In genomic region chr4:147787204-147787603, GRCh38 we compare ENCODE assay signal across 13 cellular contexts. TPM values are rescaled to one million over a fixed set of nuclear protein-coding genes. Genes with fewer than 3 reads are reported as not detected.
DNase-seq lines count a peak whose midpoint lies in the region; ATAC-seq and TF ChIP-seq lines count a peak whose summit lies in the region.
"Had no signal": no experiment of that assay in that cellular context is flagged by ENCODE, and none has a peak within 500 bp of the region (broad histone marks: within the 10 kb centered on the region; RNA-seq: fewer than 3 reads in every experiment).

No MANE protein-coding gene starts in this region.

- H3K27ac ChIP-seq in mesenchymal stem cell (ENCODE audit: low read length, poor library complexity, severe bottlenecking) (no peak overlapping the region), tibial artery (peak overlapping the region; percentile 27 to 31)
- H3K27ac ChIP-seq: vagina had no signal

- H3K4me1 ChIP-seq in mesenchymal stem cell (ENCODE audit: control insufficient read depth, insufficient read depth, low read depth, low read length) (peaks cover 14% of the 10 kb centered on the region), tibial artery (peaks cover 0 to 78% (median 34%) of the 10 kb centered on the region in 4 donors)

- H2AFZ ChIP-seq in mesenchymal stem cell (ENCODE audit: low read depth, low read length): no peak overlapping the region

- no peak overlapping the region for H4K8ac ChIP-seq in mesenchymal stem cell (ENCODE audit: low read length)

- H2BK15ac ChIP-seq in mesenchymal stem cell (ENCODE audit: low read depth, poor library complexity, severe bottlenecking): no peak overlapping the region

- H3K9ac ChIP-seq in mesenchymal stem cell (ENCODE audit: low read length): peak overlapping the region; percentile 72

- no peak overlapping the region for H2BK5ac ChIP-seq in mesenchymal stem cell (ENCODE audit: low read depth, low read length, poor library complexity, severe bottlenecking)

- no peak overlapping the region for H3K4me3 Mint-ChIP-seq in activated naive CD8-positive, alpha-beta T cell treated with anti-CD3 and anti-CD28 coated beads, Interleukin-2, amount 50 U/mL, for 24 hours
- no peak overlapping the region for H3K4me3 Mint-ChIP-seq in activated naive CD8-positive, alpha-beta T cell treated with anti-CD3 and anti-CD28 coated beads for 36 hours
- H3K4me3 Mint-ChIP-seq: naive thymus-derived CD8-positive, alpha-beta T cell; T-cell had no signal

- TF ChIP-seq CTCF in choroid plexus epithelial cell (conservative IDR thresholded peaks at IDR 0.05; ENCODE audit: low read depth, low read length) (peak; percentile 1), tibial artery (IDR thresholded peaks at IDR 0.05) (no peak)

- H3K4ac ChIP-seq in mesenchymal stem cell (ENCODE audit: low read depth in 1 of 2, low read length in 2 of 2): peak overlapping the region in 1 of 2 experiments; percentile 46

- no peaks in the 10 kb centered on the region for H3K9me3 ChIP-seq in mesenchymal stem cell (ENCODE audit: control insufficient read depth, low read length)
- no peaks in the 10 kb centered on the region for H3K9me3 ChIP-seq in tibial artery
- H3K9me3 ChIP-seq: vagina had no signal

- ATAC-seq in activated naive CD8-positive, alpha-beta T cell treated with anti-CD3 and anti-CD28 coated beads, Interleukin-2, amount 50 U/mL, for 24 hours: peak; percentile 63
- ATAC-seq in GM19395 (IDR thresholded peaks at IDR 0.05; ENCODE audit: unreplicated experiment): no peak
- no peak for ATAC-seq in HG03460 (IDR thresholded peaks at IDR 0.05; ENCODE audit: unreplicated experiment)
- ATAC-seq: naive thymus-derived CD8-positive, alpha-beta T cell; T-cell had no signal

- H3K4me3 ChIP-seq in choroid plexus epithelial cell (ENCODE audit: low read depth, low read length) (no peak overlapping the region), mesenchymal stem cell (ENCODE audit: insufficient read depth in 1 of 2, low read depth in 1 of 2, low read length in 2 of 2) (peak overlapping the region in 1 of 2 experiments; percentile 51), tibial artery (no peak overlapping the region)
- H3K4me3 ChIP-seq: vagina had no signal

- no peak overlapping the region for H2BK120ac ChIP-seq in mesenchymal stem cell (ENCODE audit: low read depth, low read length)

- peak overlapping the region in 1 of 2 experiments; percentile 72 for H3K18ac ChIP-seq in mesenchymal stem cell (ENCODE audit: low read depth in 1 of 2, low read length in 2 of 2)

- no peak for DNase-seq in activated naive CD8-positive, alpha-beta T cell treated with anti-CD3 and anti-CD28 coated beads, Interleukin-2, amount 50 U/mL, for 24 hours
- no peak for DNase-seq in activated naive CD8-positive, alpha-beta T cell treated with anti-CD3 and anti-CD28 coated beads for 36 hours
- DNase-seq in choroid plexus epithelial cell (ENCODE audit: low read depth) (peak; percentile 81), mesenchymal stem cell (peak; percentile 29), tibial artery (peak in 1 of 2 donors; percentile 38), NCI-H187 treated with DMSO at 0.1 percent for 48 hours (lab: John Stamatoyannopoulos, UW) (no peak)
- DNase-seq: central memory CD4-positive, alpha-beta T cell; naive thymus-derived CD8-positive, alpha-beta T cell; NCI-H510A; T-cell had no signal

- H3K23ac ChIP-seq in mesenchymal stem cell (ENCODE audit: low read length in 2 of 2): no peak overlapping the region

- H3K4me1 Mint-ChIP-seq in activated naive CD8-positive, alpha-beta T cell treated with anti-CD3 and anti-CD28 coated beads, Interleukin-2, amount 50 U/mL, for 24 hours: peaks cover 23% of the 10 kb centered on the region
- H3K4me1 Mint-ChIP-seq in activated naive CD8-positive, alpha-beta T cell treated with anti-CD3 and anti-CD28 coated beads for 36 hours: peaks cover 15% of the 10 kb centered on the region

- 80% methylated on average over 2 of the region's 2 CpGs for WGBS in mesenchymal stem cell

- H3K27me3 Mint-ChIP-seq in activated naive CD8-positive, alpha-beta T cell treated with anti-CD3 and anti-CD28 coated beads, Interleukin-2, amount 50 U/mL, for 24 hours: peaks cover 2% of the 10 kb centered on the region
- H3K27me3 Mint-ChIP-seq in activated naive CD8-positive, alpha-beta T cell treated with anti-CD3 and anti-CD28 coated beads for 36 hours: no peaks in the 10 kb centered on the region
- H3K27me3 Mint-ChIP-seq: naive thymus-derived CD8-positive, alpha-beta T cell; T-cell had no signal

- no peak overlapping the region for H3K27ac Mint-ChIP-seq in activated naive CD8-positive, alpha-beta T cell treated with anti-CD3 and anti-CD28 coated beads, Interleukin-2, amount 50 U/mL, for 24 hours
- H3K27ac Mint-ChIP-seq in activated naive CD8-positive, alpha-beta T cell treated with anti-CD3 and anti-CD28 coated beads for 36 hours: no peak overlapping the region
- H3K27ac Mint-ChIP-seq: T-cell had no signal

- H2BK12ac ChIP-seq in mesenchymal stem cell (ENCODE audit: low read length in 2 of 2): no peak overlapping the region

- no peaks in the 10 kb centered on the region for H3K9me3 Mint-ChIP-seq in activated naive CD8-positive, alpha-beta T cell treated with anti-CD3 and anti-CD28 coated beads, Interleukin-2, amount 50 U/mL, for 24 hours
- H3K9me3 Mint-ChIP-seq in activated naive CD8-positive, alpha-beta T cell treated with anti-CD3 and anti-CD28 coated beads for 36 hours: peaks cover 1% of the 10 kb centered on the region
- H3K9me3 Mint-ChIP-seq: naive thymus-derived CD8-positive, alpha-beta T cell; T-cell had no signal

- no peak overlapping the region for H3K14ac ChIP-seq in mesenchymal stem cell (ENCODE audit: low read length in 2 of 2)

- no peak overlapping the region for H4K91ac ChIP-seq in mesenchymal stem cell (ENCODE audit: low read length)

- H3K27me3 ChIP-seq in mesenchymal stem cell (ENCODE audit: control insufficient read depth in 1 of 2, insufficient read depth in 1 of 2, low read length in 2 of 2) (no peaks in the 10 kb centered on the region), tibial artery (no peaks in the 10 kb centered on the region)
- H3K27me3 ChIP-seq: vagina had no signal

- intact Hi-C loops in tibial artery (cut with DNase I; ENCODE audit: low total_unique reads): no loop called here

- H3K36me3 ChIP-seq in mesenchymal stem cell (ENCODE audit: control insufficient read depth in 1 of 2, insufficient read depth in 2 of 2, low read depth in 1 of 2, low read length in 2 of 2): no peaks in the 10 kb centered on the region
- H3K36me3 ChIP-seq in tibial artery: no peaks in the 10 kb centered on the region
- H3K36me3 ChIP-seq: vagina had no signal

- peaks cover 19% of the 10 kb centered on the region for H3K79me1 ChIP-seq in mesenchymal stem cell (replicated peaks; ENCODE audit: low read length, poor library complexity, severe bottlenecking)

- no peaks in the 10 kb centered on the region for H3K36me3 Mint-ChIP-seq in activated naive CD8-positive, alpha-beta T cell treated with anti-CD3 and anti-CD28 coated beads, Interleukin-2, amount 50 U/mL, for 24 hours (ENCODE audit: low read depth)
- H3K36me3 Mint-ChIP-seq in activated naive CD8-positive, alpha-beta T cell treated with anti-CD3 and anti-CD28 coated beads for 36 hours: no peaks in the 10 kb centered on the region
- H3K36me3 Mint-ChIP-seq: naive thymus-derived CD8-positive, alpha-beta T cell; T-cell had no signal

- H2AK5ac ChIP-seq in mesenchymal stem cell (ENCODE audit: low read length, severe bottlenecking): peak overlapping the region; percentile 28

- H3K4me2 ChIP-seq in mesenchymal stem cell (ENCODE audit: low read length, poor library complexity, severe bottlenecking): no peak overlapping the region

RNA-seq across cellular contexts. Expression of gene ARHGAP10, which starts 55.3 kb away (rescaled TPM):
- 1 to 10 TPM; 5.8 to 6.1 TPM for total RNA-seq in activated naive CD8-positive, alpha-beta T cell treated with anti-CD3 and anti-CD28 coated beads for 36 hours
- polyA plus RNA-seq in mesenchymal stem cell (2013, experiment 1 of 2): 24.9 TPM
- 24.0 TPM for polyA plus RNA-seq in mesenchymal stem cell (2013, experiment 2 of 2)

Comparison
In these comparisons a context has a peak if more than half of its experiments do, and no peak if none do; other contexts are left out.
1. DNase-seq: peak in choroid plexus epithelial cell (single experiment) and mesenchymal stem cell (single experiment); none in activated naive CD8-positive, alpha-beta T cell treated with anti-CD3 and anti-CD28 coated beads, Interleukin-2, amount 50 U/mL, for 24 hours (single experiment), activated naive CD8-positive, alpha-beta T cell treated with anti-CD3 and anti-CD28 coated beads for 36 hours (single experiment) and NCI-H187 treated with DMSO at 0.1 percent for 48 hours (single experiment).